Comparison of ENCODE assay signal across 2 cellular contexts in the genomic region with DNA sequence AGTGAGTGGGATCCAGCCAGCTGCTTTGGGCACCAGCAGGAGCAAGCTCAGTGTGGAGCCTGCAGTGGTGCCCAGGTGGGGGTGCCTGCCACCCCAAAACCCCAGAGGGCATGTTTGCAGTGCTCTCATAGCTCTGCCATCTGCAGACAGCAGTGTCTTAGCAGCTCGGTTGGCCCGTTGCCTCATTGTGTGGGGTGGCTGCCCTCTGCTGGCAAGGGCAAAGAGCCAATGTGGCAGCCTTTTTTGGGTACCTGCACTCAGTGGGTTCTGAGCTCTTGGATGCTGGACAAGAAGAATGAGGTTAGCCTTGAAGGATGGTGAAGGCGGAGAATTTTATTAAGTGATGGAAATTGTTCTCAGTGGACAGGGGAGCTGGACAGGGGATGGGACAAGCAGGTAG.
A peak's percentile ranks its signal among the peaks of the same experiment; 100 is the strongest.
TF ChIP-seq lines count a peak whose summit lies in the region.

No MANE protein-coding gene starts in this region.

TF ChIP-seq in IMR-90, 13 proteins besides CTCF, POLR2A, EP300 and RAD21 (continued from another document):
- TF ChIP-seq RCOR1 (IDR thresholded peaks at IDR 0.05; ENCODE audit: insufficient replicate concordance, low read length) (no peak), SMC3 (IDR thresholded peaks at IDR 0.05; ENCODE audit: low read depth, low read length) (no peak), MAFK (IDR thresholded peaks at IDR 0.05; ENCODE audit: low read depth, low read length) (no peak), CHD1 (IDR thresholded peaks at IDR 0.05; ENCODE audit: low read depth, low read length) (no peak), CEBPB (IDR thresholded peaks at IDR 0.05; ENCODE audit: low read depth, low read length) (no peak), MXI1 (IDR thresholded peaks at IDR 0.05; ENCODE audit: borderline replicate concordance, low read depth, low read length) (no peak), NFE2L2 (IDR thresholded peaks at IDR 0.05; ENCODE audit: low read depth, low read length) (no peak), FOS (IDR thresholded peaks at IDR 0.05; ENCODE audit: low read depth, low read length) (no peak), BHLHE40 (IDR thresholded peaks at IDR 0.05; ENCODE audit: low read depth, low read length) (no peak), MAZ (IDR thresholded peaks at IDR 0.05; ENCODE audit: borderline replicate concordance, low read depth, low read length) (no peak)
- TF ChIP-seq, protein P1, sequence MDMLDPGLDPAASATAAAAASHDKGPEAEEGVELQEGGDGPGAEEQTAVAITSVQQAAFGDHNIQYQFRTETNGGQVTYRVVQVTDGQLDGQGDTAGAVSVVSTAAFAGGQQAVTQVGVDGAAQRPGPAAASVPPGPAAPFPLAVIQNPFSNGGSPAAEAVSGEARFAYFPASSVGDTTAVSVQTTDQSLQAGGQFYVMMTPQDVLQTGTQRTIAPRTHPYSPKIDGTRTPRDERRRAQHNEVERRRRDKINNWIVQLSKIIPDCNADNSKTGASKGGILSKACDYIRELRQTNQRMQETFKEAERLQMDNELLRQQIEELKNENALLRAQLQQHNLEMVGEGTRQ (IDR thresholded peaks at IDR 0.05; ENCODE audit: low read depth, low read length), result no peak
- TF ChIP-seq, protein P2, sequence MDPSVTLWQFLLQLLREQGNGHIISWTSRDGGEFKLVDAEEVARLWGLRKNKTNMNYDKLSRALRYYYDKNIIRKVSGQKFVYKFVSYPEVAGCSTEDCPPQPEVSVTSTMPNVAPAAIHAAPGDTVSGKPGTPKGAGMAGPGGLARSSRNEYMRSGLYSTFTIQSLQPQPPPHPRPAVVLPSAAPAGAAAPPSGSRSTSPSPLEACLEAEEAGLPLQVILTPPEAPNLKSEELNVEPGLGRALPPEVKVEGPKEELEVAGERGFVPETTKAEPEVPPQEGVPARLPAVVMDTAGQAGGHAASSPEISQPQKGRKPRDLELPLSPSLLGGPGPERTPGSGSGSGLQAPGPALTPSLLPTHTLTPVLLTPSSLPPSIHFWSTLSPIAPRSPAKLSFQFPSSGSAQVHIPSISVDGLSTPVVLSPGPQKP (IDR thresholded peaks at IDR 0.05; ENCODE audit: borderline replicate concordance, low read depth, low read length), result no peak

TF ChIP-seq in SK-N-SH, 30 proteins besides CTCF, POLR2A, EP300 and RAD21:
- TF ChIP-seq NFIC (IDR thresholded peaks at IDR 0.05; ENCODE audit: borderline replicate concordance), result 0 out of 2 replicates have a peak, but pooled peaks have one; percentile 13
- no peak for TF ChIP-seq GATA2 (CRISPR knock-in tag; IDR thresholded peaks at IDR 0.05)
